2 cellular contexts compared by ENCODE assay signal in genomic region chr17:66349549-66350245, GRCh38.
TF ChIP-seq lines count a peak whose summit lies in the region.

No MANE protein-coding gene starts in this region.

TF ChIP-seq in IMR-90, 13 proteins besides CTCF, POLR2A, EP300 and RAD21:
- TF ChIP-seq CEBPB (IDR thresholded peaks at IDR 0.05; ENCODE audit: low read depth, low read length) = no peak
- TF ChIP-seq CHD1 (IDR thresholded peaks at IDR 0.05; ENCODE audit: low read depth, low read length) = no peak
- TF ChIP-seq MAZ (IDR thresholded peaks at IDR 0.05; ENCODE audit: borderline replicate concordance, low read depth, low read length) = no peak
- TF ChIP-seq MXI1 (IDR thresholded peaks at IDR 0.05; ENCODE audit: borderline replicate concordance, low read depth, low read length) = no peak

TF ChIP-seq in K562, 482 proteins besides CTCF, POLR2A, EP300 and RAD21 (continues in another document):
- TF ChIP-seq NFIC (IDR thresholded peaks at IDR 0.05) (peak; percentile 67), TSC22D4 (tag; IDR thresholded peaks at IDR 0.05) (no peak), ZNF174 (CRISPR knock-in tag; IDR thresholded peaks at IDR 0.05) (no peak), CREB3L1 (IDR thresholded peaks at IDR 0.05; ENCODE audit: borderline replicate concordance, low read depth) (no peak), MECOM (CRISPR knock-in tag; IDR thresholded peaks at IDR 0.05) (peak; percentile 63; the same call in 1 of the 2 replicates), C11orf30 (IDR thresholded peaks at IDR 0.05; ENCODE audit: low read depth) (peak; percentile 87), IFI16 (CRISPR knock-in tag; IDR thresholded peaks at IDR 0.05) (no peak), MAFF (IDR thresholded peaks at IDR 0.05; ENCODE audit: low read length) (peak; percentile 64), MAFK (IDR thresholded peaks at IDR 0.05; ENCODE audit: low read length) (peak; percentile 71), NR2C2 (CRISPR knock-in tag; IDR thresholded peaks at IDR 0.05) (no peak), NR2C2 (tag; IDR thresholded peaks at IDR 0.05) (0 out of 2 replicates have a peak, but pooled peaks have one; percentile 16), CUX1 (CRISPR knock-in tag; IDR thresholded peaks at IDR 0.05) (no peak), ZNF316 (IDR thresholded peaks at IDR 0.05) (peak; percentile 91), CTBP1 (IDR thresholded peaks at IDR 0.05; ENCODE audit: borderline replicate concordance) (0 out of 2 replicates have a peak, but pooled peaks have one; percentile 37), ZNF445 (CRISPR knock-in tag; IDR thresholded peaks at IDR 0.05; ENCODE audit: low read depth) (no peak), FOXM1 (IDR thresholded peaks at IDR 0.05; ENCODE audit: low read depth) (no peak), FOXM1 (CRISPR knock-in tag; IDR thresholded peaks at IDR 0.05; ENCODE audit: low read depth) (no peak), HNRNPUL1 (IDR thresholded peaks at IDR 0.05; ENCODE audit: low read length) (no peak), CBX2 (IDR thresholded peaks at IDR 0.05; ENCODE audit: insufficient read depth, low read length, poor library complexity, severe bottlenecking) (no peak), NRF1 (conservative IDR thresholded peaks at IDR 0.05 in 1 of 2, IDR thresholded peaks at IDR 0.05 in 1 of 2) (peak; percentile 25 to 28; a peak in 3 of 4 replicates), BRD4 (IDR thresholded peaks at IDR 0.05) (no peak), MEIS2 (IDR thresholded peaks at IDR 0.05; ENCODE audit: partially characterized antibody) (peak; percentile 52), ARHGAP35 (IDR thresholded peaks at IDR 0.05; ENCODE audit: partially characterized antibody) (no peak), HCFC1 (IDR thresholded peaks at IDR 0.05; ENCODE audit: low read depth, low read length) (no peak), CXXC5 (CRISPR knock-in tag; IDR thresholded peaks at IDR 0.05) (peak; percentile 43; the same call in 1 of the 2 replicates), VEZF1 (CRISPR knock-in tag; IDR thresholded peaks at IDR 0.05) (0 out of 2 replicates have a peak, but pooled peaks have one; percentile 23), MBD2 (IDR thresholded peaks at IDR 0.05; ENCODE audit: borderline replicate concordance, low read depth) (no peak), MAFG (tag; conservative IDR thresholded peaks at IDR 0.05) (peak; percentile 80), ZNF224 (CRISPR knock-in tag; IDR thresholded peaks at IDR 0.05) (no peak), YY1 (IDR thresholded peaks at IDR 0.05; ENCODE audit: borderline replicate concordance in 1 of 3, control insufficient read depth in 1 of 3, extremely low read depth in 1 of 3, insufficient read depth in 3 of 3, insufficient read length in 1 of 3, insufficient replicate concordance in 2 of 3, low read depth in 1 of 3, low read length in 2 of 3) (peak in 1 of 3 experiments; percentile 4), BRD9 (IDR thresholded peaks at IDR 0.05; ENCODE audit: low read depth, partially characterized antibody) (peak; percentile 20), TAL1 (IDR thresholded peaks at IDR 0.05) (no peak), DIDO1 (tag; IDR thresholded peaks at IDR 0.05; ENCODE audit: low read depth) (no peak), ZNF239 (CRISPR knock-in tag; IDR thresholded peaks at IDR 0.05) (no peak), ILF3 (IDR thresholded peaks at IDR 0.05; ENCODE audit: borderline replicate concordance) (no peak)
- TF ChIP-seq, protein P1, sequence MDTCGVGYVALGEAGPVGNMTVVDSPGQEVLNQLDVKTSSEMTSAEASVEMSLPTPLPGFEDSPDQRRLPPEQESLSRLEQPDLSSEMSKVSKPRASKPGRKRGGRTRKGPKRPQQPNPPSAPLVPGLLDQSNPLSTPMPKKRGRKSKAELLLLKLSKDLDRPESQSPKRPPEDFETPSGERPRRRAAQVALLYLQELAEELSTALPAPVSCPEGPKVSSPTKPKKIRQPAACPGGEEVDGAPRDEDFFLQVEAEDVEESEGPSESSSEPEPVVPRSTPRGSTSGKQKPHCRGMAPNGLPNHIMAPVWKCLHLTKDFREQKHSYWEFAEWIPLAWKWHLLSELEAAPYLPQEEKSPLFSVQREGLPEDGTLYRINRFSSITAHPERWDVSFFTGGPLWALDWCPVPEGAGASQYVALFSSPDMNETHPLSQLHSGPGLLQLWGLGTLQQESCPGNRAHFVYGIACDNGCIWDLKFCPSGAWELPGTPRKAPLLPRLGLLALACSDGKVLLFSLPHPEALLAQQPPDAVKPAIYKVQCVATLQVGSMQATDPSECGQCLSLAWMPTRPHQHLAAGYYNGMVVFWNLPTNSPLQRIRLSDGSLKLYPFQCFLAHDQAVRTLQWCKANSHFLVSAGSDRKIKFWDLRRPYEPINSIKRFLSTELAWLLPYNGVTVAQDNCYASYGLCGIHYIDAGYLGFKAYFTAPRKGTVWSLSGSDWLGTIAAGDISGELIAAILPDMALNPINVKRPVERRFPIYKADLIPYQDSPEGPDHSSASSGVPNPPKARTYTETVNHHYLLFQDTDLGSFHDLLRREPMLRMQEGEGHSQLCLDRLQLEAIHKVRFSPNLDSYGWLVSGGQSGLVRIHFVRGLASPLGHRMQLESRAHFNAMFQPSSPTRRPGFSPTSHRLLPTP (IDR thresholded peaks at IDR 0.05; ENCODE audit: borderline replicate concordance, extremely low read depth, insufficient read length) = no peak
- TF ChIP-seq, protein P2, sequence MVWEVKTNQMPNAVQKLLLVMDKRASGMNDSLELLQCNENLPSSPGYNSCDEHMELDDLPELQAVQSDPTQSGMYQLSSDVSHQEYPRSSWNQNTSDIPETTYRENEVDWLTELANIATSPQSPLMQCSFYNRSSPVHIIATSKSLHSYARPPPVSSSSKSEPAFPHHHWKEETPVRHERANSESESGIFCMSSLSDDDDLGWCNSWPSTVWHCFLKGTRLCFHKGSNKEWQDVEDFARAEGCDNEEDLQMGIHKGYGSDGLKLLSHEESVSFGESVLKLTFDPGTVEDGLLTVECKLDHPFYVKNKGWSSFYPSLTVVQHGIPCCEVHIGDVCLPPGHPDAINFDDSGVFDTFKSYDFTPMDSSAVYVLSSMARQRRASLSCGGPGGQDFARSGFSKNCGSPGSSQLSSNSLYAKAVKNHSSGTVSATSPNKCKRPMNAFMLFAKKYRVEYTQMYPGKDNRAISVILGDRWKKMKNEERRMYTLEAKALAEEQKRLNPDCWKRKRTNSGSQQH (CRISPR knock-in tag; IDR thresholded peaks at IDR 0.05) = no peak
- TF ChIP-seq, protein P3, sequence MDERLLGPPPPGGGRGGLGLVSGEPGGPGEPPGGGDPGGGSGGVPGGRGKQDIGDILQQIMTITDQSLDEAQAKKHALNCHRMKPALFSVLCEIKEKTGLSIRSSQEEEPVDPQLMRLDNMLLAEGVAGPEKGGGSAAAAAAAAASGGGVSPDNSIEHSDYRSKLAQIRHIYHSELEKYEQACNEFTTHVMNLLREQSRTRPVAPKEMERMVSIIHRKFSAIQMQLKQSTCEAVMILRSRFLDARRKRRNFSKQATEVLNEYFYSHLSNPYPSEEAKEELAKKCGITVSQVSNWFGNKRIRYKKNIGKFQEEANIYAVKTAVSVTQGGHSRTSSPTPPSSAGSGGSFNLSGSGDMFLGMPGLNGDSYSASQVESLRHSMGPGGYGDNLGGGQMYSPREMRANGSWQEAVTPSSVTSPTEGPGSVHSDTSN (CRISPR knock-in tag; IDR thresholded peaks at IDR 0.05; ENCODE audit: low read depth) = no peak
- TF ChIP-seq, protein P3 (tag; conservative IDR thresholded peaks at IDR 0.05; ENCODE audit: low read depth) = peak; percentile 64
- TF ChIP-seq, protein P4, sequence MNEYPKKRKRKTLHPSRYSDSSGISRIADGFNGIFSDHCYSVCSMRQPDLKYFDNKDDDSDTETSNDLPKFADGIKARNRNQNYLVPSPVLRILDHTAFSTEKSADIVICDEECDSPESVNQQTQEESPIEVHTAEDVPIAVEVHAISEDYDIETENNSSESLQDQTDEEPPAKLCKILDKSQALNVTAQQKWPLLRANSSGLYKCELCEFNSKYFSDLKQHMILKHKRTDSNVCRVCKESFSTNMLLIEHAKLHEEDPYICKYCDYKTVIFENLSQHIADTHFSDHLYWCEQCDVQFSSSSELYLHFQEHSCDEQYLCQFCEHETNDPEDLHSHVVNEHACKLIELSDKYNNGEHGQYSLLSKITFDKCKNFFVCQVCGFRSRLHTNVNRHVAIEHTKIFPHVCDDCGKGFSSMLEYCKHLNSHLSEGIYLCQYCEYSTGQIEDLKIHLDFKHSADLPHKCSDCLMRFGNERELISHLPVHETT (CRISPR knock-in tag; conservative IDR thresholded peaks at IDR 0.05 in 1 of 2, IDR thresholded peaks at IDR 0.05 in 1 of 2) = peak in 1 of 2 experiments; percentile 41; a peak in 1 of 4 replicates
- TF ChIP-seq, protein P5, sequence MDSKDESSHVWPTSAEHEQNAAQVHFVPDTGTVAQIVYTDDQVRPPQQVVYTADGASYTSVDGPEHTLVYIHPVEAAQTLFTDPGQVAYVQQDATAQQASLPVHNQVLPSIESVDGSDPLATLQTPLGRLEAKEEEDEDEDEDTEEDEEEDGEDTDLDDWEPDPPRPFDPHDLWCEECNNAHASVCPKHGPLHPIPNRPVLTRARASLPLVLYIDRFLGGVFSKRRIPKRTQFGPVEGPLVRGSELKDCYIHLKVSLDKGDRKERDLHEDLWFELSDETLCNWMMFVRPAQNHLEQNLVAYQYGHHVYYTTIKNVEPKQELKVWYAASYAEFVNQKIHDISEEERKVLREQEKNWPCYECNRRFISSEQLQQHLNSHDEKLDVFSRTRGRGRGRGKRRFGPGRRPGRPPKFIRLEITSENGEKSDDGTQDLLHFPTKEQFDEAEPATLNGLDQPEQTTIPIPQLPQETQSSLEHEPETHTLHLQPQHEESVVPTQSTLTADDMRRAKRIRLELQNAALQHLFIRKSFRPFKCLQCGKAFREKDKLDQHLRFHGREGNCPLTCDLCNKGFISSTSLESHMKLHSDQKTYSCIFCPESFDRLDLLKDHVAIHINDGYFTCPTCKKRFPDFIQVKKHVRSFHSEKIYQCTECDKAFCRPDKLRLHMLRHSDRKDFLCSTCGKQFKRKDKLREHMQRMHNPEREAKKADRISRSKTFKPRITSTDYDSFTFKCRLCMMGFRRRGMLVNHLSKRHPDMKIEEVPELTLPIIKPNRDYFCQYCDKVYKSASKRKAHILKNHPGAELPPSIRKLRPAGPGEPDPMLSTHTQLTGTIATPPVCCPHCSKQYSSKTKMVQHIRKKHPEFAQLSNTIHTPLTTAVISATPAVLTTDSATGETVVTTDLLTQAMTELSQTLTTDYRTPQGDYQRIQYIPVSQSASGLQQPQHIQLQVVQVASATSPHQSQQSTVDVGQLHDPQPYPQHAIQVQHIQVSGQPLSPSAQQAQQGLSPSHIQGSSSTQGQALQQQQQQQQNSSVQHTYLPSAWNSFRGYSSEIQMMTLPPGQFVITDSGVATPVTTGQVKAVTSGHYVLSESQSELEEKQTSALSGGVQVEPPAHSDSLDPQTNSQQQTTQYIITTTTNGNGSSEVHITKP (IDR thresholded peaks at IDR 0.05; ENCODE audit: partially characterized antibody) = no peak
